ENCODE assay signal across 5 cellular contexts in genomic region chrX:47093860-47094259, GRCh38. TPM values are rescaled to one million over a fixed set of nuclear protein-coding genes. Genes with fewer than 3 reads are reported as not detected.
"Had no signal": no experiment of that assay in that cellular context is flagged by ENCODE, and none has a peak within 500 bp of the region (broad histone marks: within the 10 kb centered on the region; RNA-seq: fewer than 3 reads in every experiment).

No MANE protein-coding gene starts in this region.

- FAIRE-seq: GM12878, GM12892 had no signal

- H3K4me3 ChIP-seq: GM12878 had no signal

- DNase-seq: GDM1, GF-D8 had no signal

RNA-seq across cellular contexts. Expression of gene RGN, which starts 15.6 kb away (rescaled TPM):
- total RNA-seq: G401 had no signal
- polyA plus RNA-seq: GM12878 had no signal
